ENCODE assay signal across 8 cellular contexts in the genomic region with DNA sequence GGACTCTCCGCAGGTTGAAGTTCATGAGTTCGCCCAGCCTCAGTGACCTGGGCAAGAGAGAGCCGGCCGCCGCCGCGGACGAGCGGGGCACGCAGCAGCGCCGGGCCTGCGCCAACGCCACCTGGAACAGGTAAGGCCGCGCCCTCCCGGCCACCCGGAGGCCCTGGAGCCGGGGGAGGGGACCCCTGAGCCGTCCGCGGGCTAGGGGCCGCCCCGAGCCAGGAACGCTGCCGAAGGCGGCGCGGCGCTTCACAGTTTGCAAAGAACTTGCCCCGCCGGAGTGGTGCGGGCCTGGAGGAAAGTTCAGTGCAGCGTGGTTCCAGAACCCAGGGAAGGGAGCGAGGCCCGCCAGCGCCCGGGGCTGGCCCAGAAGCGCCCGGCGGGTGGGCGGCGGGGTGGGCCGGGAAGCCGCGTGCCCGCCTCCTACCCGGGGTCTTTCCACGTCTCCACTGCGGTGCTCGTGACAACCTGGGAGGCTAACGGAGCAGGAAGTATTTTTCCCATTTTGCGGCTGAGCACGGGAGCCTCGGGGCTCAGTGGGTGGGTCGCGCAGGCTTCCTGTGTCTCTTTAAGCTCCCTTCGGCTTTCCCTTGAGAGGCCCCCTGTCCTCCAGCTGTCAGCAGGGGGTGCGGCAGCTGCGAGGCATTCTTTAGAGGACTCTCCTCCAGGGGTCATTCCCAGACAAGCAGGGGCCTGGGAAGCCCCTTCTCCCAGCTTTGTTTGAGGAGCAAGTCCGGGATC.
DNase-seq lines count a peak whose midpoint lies in the region; ATAC-seq and TF ChIP-seq lines count a peak whose summit lies in the region.

No MANE protein-coding gene starts in this region.

- DNase-seq in activated CD4-positive, CD25-positive, alpha-beta regulatory T cell treated with anti-CD3 and anti-CD28 coated beads, Interleukin-2, amount 50 U/mL, for 72 hours, result no peak
- DNase-seq in activated CD4-positive, alpha-beta T cell treated with anti-CD3 and anti-CD28 coated beads, Interleukin-2, amount 50 U/mL, for 48 hours, result peak; percentile 33 to 36
- DNase-seq in fibroblast of pulmonary artery (ENCODE audit: low read depth) (peak; percentile 34), foreskin melanocyte (no peak)
- DNase-seq in activated effector memory CD4-positive, alpha-beta T cell treated with Interleukin-2 at 50 U/mL for 16 hours, result no peak

- no peaks in the 10 kb centered on the region for H3K36me3 ChIP-seq in parathyroid adenoma (ENCODE audit: control insufficient read depth, insufficient read depth, low read length)

- no peaks in the 10 kb centered on the region for H3K27me3 ChIP-seq in parathyroid adenoma (ENCODE audit: control insufficient read depth, insufficient read depth, low read length)

- no peak overlapping the region for H3K9ac ChIP-seq in parathyroid adenoma

- peak; percentile 25 to 38 for ATAC-seq in activated CD4-positive, CD25-positive, alpha-beta regulatory T cell treated with anti-CD3 and anti-CD28 coated beads, Interleukin-2, amount 50 U/mL, for 24 hours
- peak; percentile 22 for ATAC-seq in HG03196 (IDR thresholded peaks at IDR 0.05; ENCODE audit: unreplicated experiment)

- H3K4me2 ChIP-seq in parathyroid adenoma (ENCODE audit: low read length), result peak overlapping the region; percentile 81

- peaks cover 3% of the 10 kb centered on the region for H3K4me1 ChIP-seq in parathyroid adenoma

- no peaks in the 10 kb centered on the region for H3K9me3 ChIP-seq in parathyroid adenoma (ENCODE audit: control insufficient read depth, low read length)

- TF ChIP-seq CTCF in fibroblast of pulmonary artery (IDR thresholded peaks at IDR 0.05; ENCODE audit: low read length, missing control alignments) (no peak), parathyroid adenoma (IDR thresholded peaks at IDR 0.05) (no peak)

- peaks cover 3% of the 10 kb centered on the region for H3K79me2 ChIP-seq in parathyroid adenoma

- H2AFZ ChIP-seq in parathyroid adenoma, result peak overlapping the region; percentile 53

- H3K4me3 ChIP-seq in fibroblast of pulmonary artery (replicated peaks; ENCODE audit: low read depth, low read length) (peak overlapping the region; percentile 47), parathyroid adenoma (ENCODE audit: low read depth, low read length) (peak overlapping the region; percentile 59)

- no peak overlapping the region for H3K27ac ChIP-seq in parathyroid adenoma

Comparison
In these comparisons a context has a peak if more than half of its experiments do, and no peak if none do; other contexts are left out.
1. DNase-seq: peak in activated CD4-positive, alpha-beta T cell treated with anti-CD3 and anti-CD28 coated beads, Interleukin-2, amount 50 U/mL, for 48 hours (2 of 2) and fibroblast of pulmonary artery (single experiment); none in activated CD4-positive, CD25-positive, alpha-beta regulatory T cell treated with anti-CD3 and anti-CD28 coated beads, Interleukin-2, amount 50 U/mL, for 72 hours (single experiment), activated effector memory CD4-positive, alpha-beta T cell treated with Interleukin-2 at 50 U/mL for 16 hours (single experiment) and foreskin melanocyte (single experiment).